Comparison of ENCODE assay signal across 8 cellular contexts in the genomic region with DNA sequence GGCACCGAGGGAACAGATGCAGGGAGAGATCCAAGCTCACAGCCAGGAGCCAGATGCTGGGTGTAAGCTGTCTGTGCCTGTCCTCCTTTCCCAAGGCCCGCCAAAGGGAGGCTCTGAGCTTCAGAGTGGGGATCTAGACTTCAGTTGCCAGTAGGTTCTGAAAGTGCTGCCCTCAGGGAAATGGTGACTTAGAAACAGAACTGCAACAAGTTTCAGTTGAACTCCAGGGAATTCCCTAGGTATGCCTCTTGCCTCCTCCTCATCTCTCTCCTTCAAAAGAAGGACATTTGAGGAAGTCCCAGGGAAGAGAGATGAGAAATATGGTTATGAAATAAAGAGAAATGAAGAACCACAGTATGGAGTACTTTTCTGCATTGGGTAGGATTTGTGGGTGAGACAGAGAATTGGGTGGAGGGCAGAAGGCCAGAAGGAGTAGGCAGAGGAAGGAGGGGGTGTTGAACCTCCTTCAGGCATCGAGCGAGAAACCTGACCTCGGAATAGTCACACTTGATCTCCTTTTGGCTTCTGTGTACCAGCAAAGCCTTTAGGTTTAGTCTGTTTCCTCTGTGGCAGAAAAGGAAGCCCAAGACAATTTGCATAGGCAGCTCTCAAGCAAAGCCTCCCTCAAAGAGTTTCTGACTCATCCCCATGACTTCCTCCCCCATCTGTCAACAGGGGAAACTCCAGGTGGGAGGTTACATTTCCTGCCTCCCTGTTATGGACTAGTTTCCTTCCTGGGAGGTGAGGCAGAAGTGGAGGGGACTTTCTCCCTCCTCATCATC. TPM values are rescaled to one million over a fixed set of nuclear protein-coding genes. Genes with fewer than 3 reads are reported as not detected.
DNase-seq lines count a peak whose midpoint lies in the region; ATAC-seq lines count a peak whose summit lies in the region.

No MANE protein-coding gene starts in this region.

- H3K4me1 Mint-ChIP-seq in activated T-helper 1 cell treated with anti-CD3 and anti-CD28 coated beads, Interleukin-12 subunit alpha, Interleukin-12 subunit beta, Interleukin-2, Interleukin-4 antibody, amounts not matched to agents 30 ng/mL and 10 ng/mL and 1 ng/mL, durations not matched to agents 14 hours and 24 hours and 36 hours (ENCODE audit: low read depth) = peaks cover 5% of the 10 kb centered on the region

- H3K27me3 Mint-ChIP-seq in activated T-helper 1 cell treated with anti-CD3 and anti-CD28 coated beads, Interleukin-12 subunit alpha, Interleukin-12 subunit beta, Interleukin-2, Interleukin-4 antibody, amounts not matched to agents 30 ng/mL and 10 ng/mL and 1 ng/mL, durations not matched to agents 14 hours and 24 hours and 36 hours (ENCODE audit: insufficient read depth) = peaks cover 15% of the 10 kb centered on the region

- DNase-seq in AML-193 (lab: John Stamatoyannopoulos, UW) = peak; percentile 69 to 78
- DNase-seq in OCI-M1 (lab: John Stamatoyannopoulos, UW) = peak; percentile 46
- DNase-seq in activated T-helper 1 cell treated with anti-CD3 and anti-CD28 coated beads, Interleukin-12 subunit alpha, Interleukin-12 subunit beta, Interleukin-2, Interleukin-4 antibody, amounts not matched to agents 30 ng/mL and 10 ng/mL and 1 ng/mL, durations not matched to agents 14 hours and 24 hours and 36 hours (ENCODE audit: low spot score) = peak; percentile 76
- DNase-seq in left ventricle myocardium superior = no peak
- DNase-seq in stimulated activated CD4-positive, alpha-beta T cell treated with anti-CD3 and anti-CD28 coated beads, Interleukin-2, amount 100 ng/mL, for 24 hours = peak; percentile 43 to 73
- no peak for DNase-seq in D341Med (ENCODE audit: low spot score)

- H3K36me3 Mint-ChIP-seq in activated T-helper 1 cell treated with anti-CD3 and anti-CD28 coated beads, Interleukin-12 subunit alpha, Interleukin-12 subunit beta, Interleukin-2, Interleukin-4 antibody, amounts not matched to agents 30 ng/mL and 10 ng/mL and 1 ng/mL, durations not matched to agents 14 hours and 24 hours and 36 hours (ENCODE audit: low read depth) = peaks cover 11% of the 10 kb centered on the region

- peak overlapping the region; percentile 8 for H3K4me3 Mint-ChIP-seq in activated T-helper 1 cell treated with anti-CD3 and anti-CD28 coated beads, Interleukin-12 subunit alpha, Interleukin-12 subunit beta, Interleukin-2, Interleukin-4 antibody, amounts not matched to agents 30 ng/mL and 10 ng/mL and 1 ng/mL, durations not matched to agents 14 hours and 24 hours and 36 hours

- no peak overlapping the region for H3K27ac Mint-ChIP-seq in activated T-helper 1 cell treated with anti-CD3 and anti-CD28 coated beads, Interleukin-12 subunit alpha, Interleukin-12 subunit beta, Interleukin-2, Interleukin-4 antibody, amounts not matched to agents 30 ng/mL and 10 ng/mL and 1 ng/mL, durations not matched to agents 14 hours and 24 hours and 36 hours

- H3K9me3 Mint-ChIP-seq in activated T-helper 1 cell treated with anti-CD3 and anti-CD28 coated beads, Interleukin-12 subunit alpha, Interleukin-12 subunit beta, Interleukin-2, Interleukin-4 antibody, amounts not matched to agents 30 ng/mL and 10 ng/mL and 1 ng/mL, durations not matched to agents 14 hours and 24 hours and 36 hours = peaks cover 18% of the 10 kb centered on the region

- peak; percentile 97 for ATAC-seq in GM18909 (IDR thresholded peaks at IDR 0.05; ENCODE audit: poor library complexity, unreplicated experiment)
- ATAC-seq in HG03103 (IDR thresholded peaks at IDR 0.05; ENCODE audit: low read depth, unreplicated experiment) = peak; percentile 91
- peak; percentile 46 for ATAC-seq in left ventricle myocardium superior

- intact Hi-C loops in activated T-helper 1 cell treated with anti-CD3 and anti-CD28 coated beads, Interleukin-12 subunit alpha, Interleukin-12 subunit beta, Interleukin-2, Interleukin-4 antibody, amounts not matched to agents 30 ng/mL and 10 ng/mL and 1 ng/mL, durations not matched to agents 14 hours and 24 hours and 36 hours (cut with micrococcal nuclease) = loop anchor here (1.0 to 10.0 kb wide), 10 partner anchors 13 to 715 kb away; partner anchors contain the start of genes CDC42EP3, CEBPZ, NDUFAF7 and PRKD3
- intact Hi-C loops in left ventricle myocardium superior (cut with micrococcal nuclease) = no loop called here

RNA-seq across cellular contexts. Expression of gene QPCT, which starts 45.7 kb away (rescaled TPM):
- 1.6 and 3.8 TPM in 2 replicates for total RNA-seq in activated T-helper 1 cell treated with anti-CD3 and anti-CD28 coated beads, Interleukin-12 subunit alpha, Interleukin-12 subunit beta, Interleukin-2, Interleukin-4 antibody, amounts not matched to agents 30 ng/mL and 10 ng/mL and 1 ng/mL, durations not matched to agents 14 hours and 24 hours and 36 hours
- 0.77 TPM for total RNA-seq in left ventricle myocardium superior

Comparison
In these comparisons a context has a peak if more than half of its experiments do, and no peak if none do; other contexts are left out.
1. DNase-seq: peak in AML-193 (2 of 2), OCI-M1 (single experiment), activated T-helper 1 cell treated with anti-CD3 and anti-CD28 coated beads, Interleukin-12 subunit alpha, Interleukin-12 subunit beta, Interleukin-2, Interleukin-4 antibody, amounts not matched to agents 30 ng/mL and 10 ng/mL and 1 ng/mL, durations not matched to agents 14 hours and 24 hours and 36 hours (single experiment) and stimulated activated CD4-positive, alpha-beta T cell treated with anti-CD3 and anti-CD28 coated beads, Interleukin-2, amount 100 ng/mL, for 24 hours (2 of 2); none in left ventricle myocardium superior (single experiment) and D341Med (single experiment).
2. ATAC-seq: peak in every context shown above with its lines; median percentile 97 in GM18909; 91 in HG03103; 46 in left ventricle myocardium superior.